In the genomic region with DNA sequence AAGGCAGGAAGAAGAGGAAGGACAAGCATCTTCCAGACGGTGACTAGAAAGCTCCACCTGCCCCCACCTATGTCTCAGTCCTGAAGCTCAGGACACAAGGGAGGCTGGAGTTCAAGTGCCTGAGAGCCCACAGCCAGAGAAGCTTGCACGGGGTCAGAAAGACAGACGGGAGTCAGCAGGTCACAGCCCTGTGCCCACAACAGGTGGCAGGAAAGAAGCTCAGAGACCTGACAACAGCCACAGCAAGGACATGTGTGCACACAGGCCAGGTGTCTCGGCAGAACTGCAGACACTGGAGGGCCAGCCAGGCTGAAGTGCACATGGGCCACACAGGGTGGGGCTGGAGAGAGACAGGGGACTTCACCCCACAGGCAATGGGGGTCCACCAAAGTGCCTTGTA, we compare ENCODE assay signal across 24 cellular contexts. TPM values are rescaled to one million over a fixed set of nuclear protein-coding genes. Genes with fewer than 3 reads are reported as not detected.
DNase-seq lines count a peak whose midpoint lies in the region; ATAC-seq and TF ChIP-seq lines count a peak whose summit lies in the region.
"Had no signal": no experiment of that assay in that cellular context is flagged by ENCODE, and none has a peak within 500 bp of the region (broad histone marks: within the 10 kb centered on the region; RNA-seq: fewer than 3 reads in every experiment).

No MANE protein-coding gene starts in this region.

- no peak overlapping the region for H3K4me3 Mint-ChIP-seq in activated T-cell treated with anti-CD3 and anti-CD28 coated beads, Interleukin-2, amount 50 U/mL, for 72 hours
- no peak overlapping the region for H3K4me3 Mint-ChIP-seq in activated T-cell treated with anti-CD3 and anti-CD28 coated beads, Interleukin-2, amount 50 U/mL, for 4 hours
- peak overlapping the region in 1 of 2 donors; percentile 21 for H3K4me3 Mint-ChIP-seq in effector memory CD8-positive, alpha-beta T cell
- H3K4me3 Mint-ChIP-seq: activated CD4-positive, alpha-beta T cell treated with anti-CD3 and anti-CD28 coated beads for 36 hours; CD14-positive monocyte; nephron had no signal

- H3K4me3 ChIP-seq in Jurkat, Clone E6-1 (ENCODE audit: low read length): no peak overlapping the region
- H3K4me3 ChIP-seq in suprapubic skin (no peak overlapping the region), right cardiac atrium (ENCODE audit: low read length) (no peak overlapping the region)
- H3K4me3 ChIP-seq: A549, prostate gland, smooth muscle cell, tibial artery had no signal

- H3K27ac Mint-ChIP-seq in activated T-cell treated with anti-CD3 and anti-CD28 coated beads, Interleukin-2, amount 50 U/mL, for 72 hours: peak overlapping the region; percentile 73
- peak overlapping the region; percentile 26 to 49 for H3K27ac Mint-ChIP-seq in effector memory CD8-positive, alpha-beta T cell
- H3K27ac Mint-ChIP-seq: activated CD4-positive, alpha-beta T cell treated with anti-CD3 and anti-CD28 coated beads for 36 hours; CD14-positive monocyte; nephron had no signal

- no peak for TF ChIP-seq POLR2A in suprapubic skin (IDR thresholded peaks at IDR 0.05)

- intact Hi-C loops in right cardiac atrium (cut with DNase I): no loop called here

- no peaks in the 10 kb centered on the region for H3K36me3 ChIP-seq in suprapubic skin
- H3K36me3 ChIP-seq: prostate gland, tibial artery had no signal

- H3K27me3 ChIP-seq in suprapubic skin (no peaks in the 10 kb centered on the region), right cardiac atrium (ENCODE audit: control insufficient read depth, insufficient read depth) (no peaks in the 10 kb centered on the region)
- H3K27me3 ChIP-seq: tibial artery had no signal

- H3K9me3 ChIP-seq in suprapubic skin (no peaks in the 10 kb centered on the region), right cardiac atrium (ENCODE audit: control insufficient read depth, low read length) (no peaks in the 10 kb centered on the region)
- H3K9me3 ChIP-seq: A549, prostate gland, tibial artery had no signal

- H3K4me1 ChIP-seq in suprapubic skin (peaks cover 59% of the 10 kb centered on the region), right cardiac atrium (ENCODE audit: control insufficient read depth, insufficient read depth, low read length) (peaks cover 7% of the 10 kb centered on the region)
- H3K4me1 ChIP-seq: A549, prostate gland had no signal

- H3K4me1 Mint-ChIP-seq in activated T-cell treated with anti-CD3 and anti-CD28 coated beads, Interleukin-2, amount 50 U/mL, for 72 hours (ENCODE audit: low read depth): peaks cover 16% of the 10 kb centered on the region
- peaks cover 46% of the 10 kb centered on the region for H3K4me1 Mint-ChIP-seq in activated T-cell treated with anti-CD3 and anti-CD28 coated beads, Interleukin-2, amount 50 U/mL, for 4 hours (ENCODE audit: low read depth)
- peaks cover 51 to 61% of the 10 kb centered on the region in 2 donors for H3K4me1 Mint-ChIP-seq in effector memory CD8-positive, alpha-beta T cell (ENCODE audit: low read depth in 2 of 2)

- H3K27ac ChIP-seq in suprapubic skin (peak overlapping the region; percentile 16), right cardiac atrium (ENCODE audit: low read length) (no peak overlapping the region)
- H3K27ac ChIP-seq: A549, prostate gland, tibial artery had no signal

- no peaks in the 10 kb centered on the region for H3K36me3 Mint-ChIP-seq in activated T-cell treated with anti-CD3 and anti-CD28 coated beads, Interleukin-2, amount 50 U/mL, for 72 hours (ENCODE audit: insufficient read depth in 2 of 2)
- H3K36me3 Mint-ChIP-seq in activated T-cell treated with anti-CD3 and anti-CD28 coated beads, Interleukin-2, amount 50 U/mL, for 4 hours (ENCODE audit: insufficient read depth): no peaks in the 10 kb centered on the region
- peaks cover 20% of the 10 kb centered on the region for H3K36me3 Mint-ChIP-seq in effector memory CD8-positive, alpha-beta T cell (ENCODE audit: insufficient read depth)

- DNase-seq in activated T-cell treated with anti-CD3 and anti-CD28 coated beads, Interleukin-2, amount 50 U/mL, for 72 hours: no peak
- DNase-seq in activated T-cell treated with anti-CD3 and anti-CD28 coated beads, Interleukin-2, amount 50 U/mL, for 4 hours: no peak
- peak; percentile 52 for DNase-seq in Jurkat, Clone E6-1 (ENCODE audit: low read depth, low spot score)
- DNase-seq in effector memory CD8-positive, alpha-beta T cell: no peak
- DNase-seq in suprapubic skin (ENCODE audit: low spot score in 2 of 2): no peak
- DNase-seq in NCI-H748 (lab: John Stamatoyannopoulos, UW; ENCODE audit: unreplicated experiment): no peak
- no peak for DNase-seq in stimulated activated CD4-positive, alpha-beta T cell treated with anti-CD3 and anti-CD28 coated beads, Interleukin-4, amount 100 ng/mL, for 1 hour
- no peak for DNase-seq in right cardiac atrium
- DNase-seq: activated CD4-positive, alpha-beta T cell treated with anti-CD3 and anti-CD28 coated beads for 36 hours; activated naive CD4-positive, alpha-beta T cell treated with Interleukin-2 at 50 U/mL for 16 hours; aorta; DMS79 treated with DMSO at 0.1 percent for 48 hours; islet precursor cell; Kasumi-1; NCI-H1417; NCI-H774; stimulated activated CD8-positive, alpha-beta memory T cell treated with anti-CD3 and anti-CD28 coated beads, Interleukin-4, amount 100 ng/mL, for 48 hours; tibial artery had no signal

- TF ChIP-seq CTCF in suprapubic skin (IDR thresholded peaks at IDR 0.05): no peak

- no peak for ATAC-seq in activated T-cell treated with anti-CD3 and anti-CD28 coated beads, Interleukin-2, amount 50 U/mL, for 72 hours (replicated peaks in 1 of 2)
- ATAC-seq in activated T-cell treated with anti-CD3 and anti-CD28 coated beads, Interleukin-2, amount 50 U/mL, for 4 hours: no peak
- ATAC-seq in effector memory CD8-positive, alpha-beta T cell (replicated peaks): peak; percentile 37
- no peak for ATAC-seq in right cardiac atrium
- ATAC-seq: A549; activated CD4-positive, alpha-beta T cell treated with anti-CD3 and anti-CD28 coated beads for 36 hours; Panc1 had no signal

- H3K27me3 Mint-ChIP-seq in activated T-cell treated with anti-CD3 and anti-CD28 coated beads, Interleukin-2, amount 50 U/mL, for 72 hours (ENCODE audit: low read depth): no peaks in the 10 kb centered on the region
- no peaks in the 10 kb centered on the region for H3K27me3 Mint-ChIP-seq in activated T-cell treated with anti-CD3 and anti-CD28 coated beads, Interleukin-2, amount 50 U/mL, for 4 hours (ENCODE audit: low read depth)
- no peaks in the 10 kb centered on the region for H3K27me3 Mint-ChIP-seq in effector memory CD8-positive, alpha-beta T cell
- H3K27me3 Mint-ChIP-seq: activated CD4-positive, alpha-beta T cell treated with anti-CD3 and anti-CD28 coated beads for 36 hours had no signal

- no peaks in the 10 kb centered on the region for H3K9me3 Mint-ChIP-seq in activated T-cell treated with anti-CD3 and anti-CD28 coated beads, Interleukin-2, amount 50 U/mL, for 72 hours
- H3K9me3 Mint-ChIP-seq in activated T-cell treated with anti-CD3 and anti-CD28 coated beads, Interleukin-2, amount 50 U/mL, for 4 hours: no peaks in the 10 kb centered on the region
- H3K9me3 Mint-ChIP-seq in effector memory CD8-positive, alpha-beta T cell: no peaks in the 10 kb centered on the region
- H3K9me3 Mint-ChIP-seq: CD14-positive monocyte, nephron had no signal

- 78% methylated on average over 4 of the region's 4 CpGs for WGBS in suprapubic skin
- 68% methylated on average over 4 of the region's 4 CpGs for WGBS in right cardiac atrium

- no peak for TF ChIP-seq EP300 in suprapubic skin (IDR thresholded peaks at IDR 0.05)

RNA-seq across cellular contexts. Expression of a gene that starts 37.2 kb away (rescaled TPM):
- 10 to 100 TPM; 30.7 to 31.0 TPM for total RNA-seq in activated T-cell treated with anti-CD3 and anti-CD28 coated beads, Interleukin-2, amount 50 U/mL, for 72 hours
- total RNA-seq in activated T-cell treated with anti-CD3 and anti-CD28 coated beads, Interleukin-2, amount 50 U/mL, for 4 hours: 10 to 100 TPM; 17.7 to 20.1 (median 18.2) TPM
- polyA plus RNA-seq in Jurkat, Clone E6-1 (2012; ENCODE audit: insufficient read depth, insufficient read length): 33.1 TPM
- total RNA-seq in suprapubic skin: 100 to 1,000 TPM in 1 of 4 donors, 10 to 100 TPM in 3; 63.8 to 104 (median 95.8) TPM
- total RNA-seq in right cardiac atrium: 10 to 100 TPM; 35.0 to 45.0 (median 42.0) TPM
- 40.0 TPM for polyA plus RNA-seq in right cardiac atrium

RNA-seq across cellular contexts. Expression of a gene that starts 48.3 kb away (rescaled TPM):
- total RNA-seq in activated T-cell treated with anti-CD3 and anti-CD28 coated beads, Interleukin-2, amount 50 U/mL, for 72 hours: 1 to 10 TPM; 2.8 to 5.1 TPM
- total RNA-seq in activated T-cell treated with anti-CD3 and anti-CD28 coated beads, Interleukin-2, amount 50 U/mL, for 4 hours: 1 to 10 TPM; 5.4 to 6.0 (median 5.7) TPM
- 3.0 TPM for polyA plus RNA-seq in Jurkat, Clone E6-1 (2012; ENCODE audit: insufficient read depth, insufficient read length)
- total RNA-seq in suprapubic skin (1 to 10 TPM; 1.9 to 4.8 (median 3.0) TPM), right cardiac atrium (10 to 100 TPM; 10.1 to 15.6 (median 12.3) TPM)
- 13.3 TPM for polyA plus RNA-seq in right cardiac atrium
- polyA plus RNA-seq: CD14-positive monocyte had no signal
